In the genomic region with DNA sequence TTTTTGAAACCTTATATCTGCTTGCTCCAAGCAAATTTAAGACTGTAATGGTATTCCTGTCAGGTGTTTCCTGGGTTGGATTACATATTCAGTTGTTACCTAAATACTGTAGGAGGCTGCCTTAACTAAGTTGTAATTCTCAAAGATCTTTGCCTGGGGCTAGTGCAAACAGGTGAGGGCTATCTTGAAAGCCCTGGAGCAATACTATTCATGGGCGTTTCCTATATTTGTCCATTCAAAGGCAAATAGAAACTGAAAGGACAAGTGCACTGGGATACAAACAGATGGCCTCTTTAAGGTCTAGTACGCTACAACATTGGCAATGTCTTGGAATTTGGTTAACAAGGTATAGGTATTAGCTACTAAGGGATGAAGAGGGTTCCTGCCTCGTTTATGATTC, we compare ENCODE assay signal across 29 cellular contexts.
"Had no signal": no experiment of that assay in that cellular context is flagged by ENCODE, and none has a peak within 500 bp of the region (broad histone marks: within the 10 kb centered on the region; RNA-seq: fewer than 3 reads in every experiment).

No MANE protein-coding gene starts in this region.

- H3K9me3 Mint-ChIP-seq: activated CD4-positive, alpha-beta memory T cell treated with anti-CD3 and anti-CD28 coated beads for 36 hours; activated CD4-positive, alpha-beta T cell treated with anti-CD3 and anti-CD28 coated beads, Interleukin-2, amount 10 ng/mL, durations not matched to agents 24 days and 14 days; activated naive CD4-positive, alpha-beta T cell treated with anti-CD3 and anti-CD28 coated beads, Interleukin-2, amount 10 ng/mL, durations not matched to agents 7 days and 5 days; activated naive CD4-positive, alpha-beta T cell treated with anti-CD3 and anti-CD28 coated beads, Interleukin-2, amount 50 U/mL, for 72 hours; activated naive CD8-positive, alpha-beta T cell treated with anti-CD3 and anti-CD28 coated beads, Interleukin-2, amount 10 ng/mL, durations not matched to agents 7 days and 5 days; activated T-cell treated with anti-CD3 and anti-CD28 coated beads, Interleukin-2, amount 50 U/mL, for 24 hours; activated T-cell treated with anti-CD3 and anti-CD28 coated beads, Interleukin-2, amount 50 U/mL, for 72 hours; central memory CD8-positive, alpha-beta T cell; dendritic cell treated with granulocyte-macrophage colony-stimulating factor and Interleukin-4, amounts not matched to agents 40 ng/mL and 50 ng/mL, for 4 days had no signal

- H3K27ac Mint-ChIP-seq: activated CD4-positive, alpha-beta memory T cell treated with anti-CD3 and anti-CD28 coated beads for 36 hours; activated CD4-positive, alpha-beta T cell treated with anti-CD3 and anti-CD28 coated beads for 36 hours; activated CD4-positive, alpha-beta T cell treated with anti-CD3 and anti-CD28 coated beads, Interleukin-2, amount 10 ng/mL, durations not matched to agents 24 days and 14 days; activated naive CD4-positive, alpha-beta T cell treated with anti-CD3 and anti-CD28 coated beads, Interleukin-2, amount 10 ng/mL, durations not matched to agents 7 days and 5 days; activated naive CD4-positive, alpha-beta T cell treated with anti-CD3 and anti-CD28 coated beads, Interleukin-2, amount 50 U/mL, for 72 hours; activated naive CD8-positive, alpha-beta T cell treated with anti-CD3 and anti-CD28 coated beads, Interleukin-2, amount 10 ng/mL, durations not matched to agents 7 days and 5 days; activated T-cell treated with anti-CD3 and anti-CD28 coated beads, Interleukin-2, amount 50 U/mL, for 24 hours; activated T-cell treated with anti-CD3 and anti-CD28 coated beads, Interleukin-2, amount 50 U/mL, for 72 hours; dendritic cell treated with granulocyte-macrophage colony-stimulating factor and Interleukin-4, amounts not matched to agents 40 ng/mL and 50 ng/mL, for 4 days; endodermal cell had no signal

- FAIRE-seq: astrocyte, bronchial epithelial cell, frontal cortex had no signal

- ATAC-seq: activated CD4-positive, alpha-beta T cell treated with anti-CD3 and anti-CD28 coated beads for 36 hours; activated naive CD4-positive, alpha-beta T cell treated with anti-CD3 and anti-CD28 coated beads, Interleukin-2, amount 50 U/mL, for 72 hours; activated T-cell treated with anti-CD3 and anti-CD28 coated beads, Interleukin-2, amount 50 U/mL, for 72 hours; esophagus mucosa had no signal

- H3K4me3 ChIP-seq: coronary artery, dorsolateral prefrontal cortex had no signal

- H3K36me3 Mint-ChIP-seq: activated CD4-positive, alpha-beta memory T cell treated with anti-CD3 and anti-CD28 coated beads for 36 hours; activated naive CD4-positive, alpha-beta T cell treated with anti-CD3 and anti-CD28 coated beads, Interleukin-2, amount 10 ng/mL, durations not matched to agents 7 days and 5 days; activated naive CD4-positive, alpha-beta T cell treated with anti-CD3 and anti-CD28 coated beads, Interleukin-2, amount 50 U/mL, for 72 hours; activated naive CD8-positive, alpha-beta T cell treated with anti-CD3 and anti-CD28 coated beads, Interleukin-2, amount 10 ng/mL, durations not matched to agents 7 days and 5 days had no signal

- DNase-seq: activated CD4-positive, alpha-beta memory T cell treated with anti-CD3 and anti-CD28 coated beads for 36 hours; activated CD4-positive, alpha-beta T cell treated with anti-CD3 and anti-CD28 coated beads for 36 hours; activated CD4-positive, alpha-beta T cell treated with anti-CD3 and anti-CD28 coated beads, Interleukin-2, amount 10 ng/mL, durations not matched to agents 24 days and 14 days; activated CD4-positive, CD25-positive, alpha-beta regulatory T cell; activated CD4-positive, CD25-positive, alpha-beta regulatory T cell treated with anti-CD3 and anti-CD28 coated beads, Interleukin-2, amount 50 U/mL, for 72 hours; activated CD8-positive, alpha-beta memory T cell treated with anti-CD3 and anti-CD28 coated beads, Interleukin-2, amount 50 U/mL, for 48 hours; activated gamma-delta T cell; activated naive CD4-positive, alpha-beta T cell; activated naive CD4-positive, alpha-beta T cell treated with anti-CD3 and anti-CD28 coated beads, Interleukin-2, amount 10 ng/mL, durations not matched to agents 7 days and 5 days; activated naive CD8-positive, alpha-beta T cell treated with anti-CD3 and anti-CD28 coated beads, Interleukin-2, amount 10 ng/mL, durations not matched to agents 7 days and 5 days; activated T-cell treated with anti-CD3 and anti-CD28 coated beads for 4 hours; activated T-cell treated with anti-CD3 and anti-CD28 coated beads, Interleukin-2, amount 50 U/mL, for 24 hours; activated T-cell treated with anti-CD3 and anti-CD28 coated beads, Interleukin-2, amount 50 U/mL, for 72 hours; anterior cingulate cortex; brain microvascular endothelial cell; dorsolateral prefrontal cortex; effector memory CD4-positive, alpha-beta T cell; endodermal cell; foreskin fibroblast; head of caudate nucleus; T-helper 2 cell had no signal

- H3K36me3 ChIP-seq: brain microvascular endothelial cell had no signal

- H3K4me3 Mint-ChIP-seq: activated CD4-positive, alpha-beta memory T cell treated with anti-CD3 and anti-CD28 coated beads for 36 hours; activated CD4-positive, alpha-beta T cell treated with anti-CD3 and anti-CD28 coated beads for 36 hours; activated CD4-positive, alpha-beta T cell treated with anti-CD3 and anti-CD28 coated beads, Interleukin-2, amount 10 ng/mL, durations not matched to agents 24 days and 14 days; activated naive CD4-positive, alpha-beta T cell treated with anti-CD3 and anti-CD28 coated beads, Interleukin-2, amount 10 ng/mL, durations not matched to agents 7 days and 5 days; activated naive CD8-positive, alpha-beta T cell treated with anti-CD3 and anti-CD28 coated beads, Interleukin-2, amount 10 ng/mL, durations not matched to agents 7 days and 5 days; activated T-cell treated with anti-CD3 and anti-CD28 coated beads, Interleukin-2, amount 50 U/mL, for 24 hours; activated T-cell treated with anti-CD3 and anti-CD28 coated beads, Interleukin-2, amount 50 U/mL, for 72 hours; central memory CD8-positive, alpha-beta T cell; dendritic cell treated with granulocyte-macrophage colony-stimulating factor and Interleukin-4, amounts not matched to agents 40 ng/mL and 50 ng/mL, for 4 days; endodermal cell had no signal

- H3K27ac ChIP-seq: brain microvascular endothelial cell, coronary artery, dorsolateral prefrontal cortex had no signal

- H3K27me3 ChIP-seq: brain microvascular endothelial cell had no signal

- H3K27me3 Mint-ChIP-seq: activated CD4-positive, alpha-beta memory T cell treated with anti-CD3 and anti-CD28 coated beads for 36 hours; activated CD4-positive, alpha-beta T cell treated with anti-CD3 and anti-CD28 coated beads for 36 hours; activated CD4-positive, alpha-beta T cell treated with anti-CD3 and anti-CD28 coated beads, Interleukin-2, amount 10 ng/mL, durations not matched to agents 24 days and 14 days; activated naive CD4-positive, alpha-beta T cell treated with anti-CD3 and anti-CD28 coated beads, Interleukin-2, amount 10 ng/mL, durations not matched to agents 7 days and 5 days; dendritic cell treated with granulocyte-macrophage colony-stimulating factor and Interleukin-4, amounts not matched to agents 40 ng/mL and 50 ng/mL, for 4 days had no signal

- H3K4me1 Mint-ChIP-seq: activated CD4-positive, alpha-beta T cell treated with anti-CD3 and anti-CD28 coated beads for 36 hours; activated CD4-positive, alpha-beta T cell treated with anti-CD3 and anti-CD28 coated beads, Interleukin-2, amount 10 ng/mL, durations not matched to agents 24 days and 14 days; activated naive CD4-positive, alpha-beta T cell treated with anti-CD3 and anti-CD28 coated beads, Interleukin-2, amount 10 ng/mL, durations not matched to agents 7 days and 5 days; activated naive CD8-positive, alpha-beta T cell treated with anti-CD3 and anti-CD28 coated beads, Interleukin-2, amount 10 ng/mL, durations not matched to agents 7 days and 5 days; central memory CD8-positive, alpha-beta T cell; endodermal cell had no signal
